23 cellular contexts compared by ENCODE assay signal in the genomic region with DNA sequence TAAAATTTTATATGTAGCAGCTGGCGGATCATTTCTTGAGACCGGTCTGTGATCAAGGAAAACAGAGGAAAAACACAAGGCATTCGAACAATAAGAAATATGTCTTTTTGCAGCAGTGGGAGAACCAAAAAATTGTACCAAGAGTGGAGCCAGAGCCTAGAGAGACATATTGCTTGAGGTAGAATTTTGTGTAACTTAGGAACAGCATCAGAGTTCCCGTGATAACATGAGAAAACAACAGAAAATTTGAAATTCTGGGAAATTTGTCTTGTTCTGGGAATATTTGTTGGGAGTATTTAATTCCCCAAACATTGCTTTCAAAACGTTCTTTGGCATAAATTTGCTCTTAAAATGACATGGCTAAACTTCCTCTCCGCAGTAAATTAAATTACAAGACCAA.
"Had no signal": no experiment of that assay in that cellular context is flagged by ENCODE, and none has a peak within 500 bp of the region (broad histone marks: within the 10 kb centered on the region; RNA-seq: fewer than 3 reads in every experiment).

No MANE protein-coding gene starts in this region.

- DNase-seq: colonic mucosa; dermis blood vessel endothelial cell; foreskin keratinocyte; head of caudate nucleus; hypothalamus; kidney glomerular epithelial cell; lower lobe of right lung; midbrain; occipital lobe; pancreas; right lobe of liver; spleen; stimulated activated CD4-positive, alpha-beta T cell treated with anti-CD3 and anti-CD28 coated beads, Interleukin-15, amount 100 ng/mL, for 24 hours; stimulated activated CD4-positive, alpha-beta T cell treated with anti-CD3 and anti-CD28 coated beads, Interleukin-1b, Interleukin-23, amount 100 ng/mL, for 48 hours; stimulated activated CD4-positive, alpha-beta T cell treated with anti-CD3 and anti-CD28 coated beads, Interleukin-4, amount 100 ng/mL, for 24 hours; testis had no signal

- FAIRE-seq: islet of Langerhans, pancreas had no signal

- H3K9me3 ChIP-seq: colonic mucosa, lower lobe of right lung, pancreas, right lobe of liver, spleen, testis, tibial nerve had no signal

- H3K4me3 Mint-ChIP-seq: memory B cell; nephron; stimulated activated memory B cell treated with anti-CD40 and anti-IgM and Interleukin-4, amounts not matched to agents 10 μg/mL and 1 μg/mL and 100 μg/mL, for 72 hours; stimulated activated naive CD8-positive, alpha-beta T cell treated with anti-CD3 and anti-CD28 coated beads, Interleukin-15, Interleukin-2, amounts not matched to agents 100 ng/mL and 50 ng/mL, for 24 hours had no signal

- H3K36me3 ChIP-seq: colonic mucosa, lower lobe of right lung, pancreas, right lobe of liver, spleen, tibial nerve had no signal

- H3K27ac Mint-ChIP-seq: memory B cell; progenitor cell of endocrine pancreas; stimulated activated memory B cell treated with anti-CD40 and anti-IgM and Interleukin-4, amounts not matched to agents 10 μg/mL and 1 μg/mL and 100 μg/mL, for 72 hours; stimulated activated naive CD8-positive, alpha-beta T cell treated with anti-CD3 and anti-CD28 coated beads, Interleukin-15, Interleukin-2, amounts not matched to agents 100 ng/mL and 50 ng/mL, for 24 hours had no signal

- H3K36me3 Mint-ChIP-seq: memory B cell; stimulated activated memory B cell treated with anti-CD40 and anti-IgM and Interleukin-4, amounts not matched to agents 10 μg/mL and 1 μg/mL and 100 μg/mL, for 72 hours had no signal

- H3K9me3 Mint-ChIP-seq: memory B cell; nephron; stimulated activated memory B cell treated with anti-CD40 and anti-IgM and Interleukin-4, amounts not matched to agents 10 μg/mL and 1 μg/mL and 100 μg/mL, for 72 hours; stimulated activated naive CD8-positive, alpha-beta T cell treated with anti-CD3 and anti-CD28 coated beads, Interleukin-15, Interleukin-2, amounts not matched to agents 100 ng/mL and 50 ng/mL, for 24 hours had no signal

- H3K27me3 ChIP-seq: colonic mucosa, foreskin keratinocyte, pancreas, right lobe of liver, spleen, testis, tibial nerve had no signal

- H3K27me3 Mint-ChIP-seq: progenitor cell of endocrine pancreas; stimulated activated memory B cell treated with anti-CD40 and anti-IgM and Interleukin-4, amounts not matched to agents 10 μg/mL and 1 μg/mL and 100 μg/mL, for 72 hours had no signal

- H3K4me1 Mint-ChIP-seq: memory B cell; stimulated activated memory B cell treated with anti-CD40 and anti-IgM and Interleukin-4, amounts not matched to agents 10 μg/mL and 1 μg/mL and 100 μg/mL, for 72 hours had no signal

- ATAC-seq: foreskin keratinocyte; pancreas; right lobe of liver; stimulated activated memory B cell treated with anti-CD40 and anti-IgM and Interleukin-4, amounts not matched to agents 10 μg/mL and 1 μg/mL and 100 μg/mL, for 72 hours had no signal

- H3K4me3 ChIP-seq: colonic mucosa, lower lobe of right lung, pancreas, right lobe of liver, spleen, testis, tibial nerve had no signal

- H3K27ac ChIP-seq: colonic mucosa, foreskin keratinocyte, lower lobe of right lung, pancreas, right lobe of liver, testis had no signal

- H3K4me1 ChIP-seq: colonic mucosa, lower lobe of right lung, pancreas, right lobe of liver, spleen, testis had no signal
